Comparison of ENCODE assay signal across 17 cellular contexts in genomic region chr3:126352476-126353454, GRCh38. TPM values are rescaled to one million over a fixed set of nuclear protein-coding genes. Genes with fewer than 3 reads are reported as not detected.
DNase-seq lines count a peak whose midpoint lies in the region; FAIRE-seq and TF ChIP-seq lines count a peak whose summit lies in the region.
"Had no signal": no experiment of that assay in that cellular context is flagged by ENCODE, and none has a peak within 500 bp of the region (broad histone marks: within the 10 kb centered on the region; RNA-seq: fewer than 3 reads in every experiment).

No MANE protein-coding gene starts in this region.

- H3K4me1 ChIP-seq in adipocyte (ENCODE audit: control insufficient read depth, insufficient read depth, low read length), result peaks cover 82% of the 10 kb centered on the region

- H3K36me3 ChIP-seq in adipocyte (ENCODE audit: control insufficient read depth, insufficient read depth, low read length, severe bottlenecking), result peaks cover 49% of the 10 kb centered on the region
- H3K36me3 ChIP-seq: SJSA1 had no signal

- no peaks in the 10 kb centered on the region for H3K27me3 ChIP-seq in adipocyte (replicated peaks; ENCODE audit: control insufficient read depth, insufficient read depth, low read length)

- H3K9me3 ChIP-seq in adipocyte (ENCODE audit: control insufficient read depth, low read length), result no peaks in the 10 kb centered on the region
- H3K9me3 ChIP-seq: Caco-2, mucosa of descending colon, SJSA1, thoracic aorta had no signal

- TF ChIP-seq POLR2A in H54 (IDR thresholded peaks at IDR 0.05; ENCODE audit: low read depth, low read length), result no peak

- H3K9ac ChIP-seq in adipocyte (ENCODE audit: low read length), result peak overlapping the region; percentile 96

- DNase-seq in NK-92 treated with Interleukin-12 subunit alpha and Interleukin-12 subunit beta, amount 100 ng/mL, for 24 hours (lab: John Stamatoyannopoulos, UW), result peak; percentile 22
- no peak for DNase-seq in NK-92 (lab: John Stamatoyannopoulos, UW; ENCODE audit: unreplicated experiment)
- DNase-seq in adipocyte (ENCODE audit: low read depth), result no peak
- DNase-seq in kidney tubule cell (ENCODE audit: low spot score), result peak; percentile 4
- DNase-seq in stromal cell of bone marrow (ENCODE audit: low read depth), result peak; percentile 11
- no peak for DNase-seq in cerebellar cortex (ENCODE audit: low spot score)
- no peak for DNase-seq in H4 (ENCODE audit: low spot score)
- no peak for DNase-seq in H54 (ENCODE audit: insufficient read length, low spot score)
- DNase-seq: activated T-cell treated with anti-CD3 and anti-CD28 coated beads, Interleukin-2, amount 50 U/mL, for 1 hour; NCI-H1417 treated with DMSO at 0.1 percent for 48 hours; NCI-H526 treated with DMSO at 0.1 percent for 48 hours had no signal

- H3K4me3 ChIP-seq in adipocyte (ENCODE audit: low read length), result peak overlapping the region; percentile 39
- H3K4me3 ChIP-seq: mucosa of descending colon, SJSA1 had no signal

- no peak for FAIRE-seq in H54 (lab: Jason Lieb, UNC)
- FAIRE-seq: A204.1 had no signal

RNA-seq across cellular contexts. Expression of gene KLF15, which starts 4.4 kb away (rescaled TPM):
- 1.1 and 1.6 TPM in 2 replicates for total RNA-seq in H4 (2014; rRNA removed; shearing (Covaris generic))

RNA-seq across cellular contexts. Expression of gene CFAP100, which starts 41.9 kb away (rescaled TPM):
- total RNA-seq in H4 (2014; rRNA removed; shearing (Covaris generic)), result not detected in 2 replicates
- total RNA-seq: Caco-2, mucosa of descending colon, SJSA1, skeletal muscle tissue, thoracic aorta had no signal

Comparison
In these comparisons a context has a peak if more than half of its experiments do, and no peak if none do; other contexts are left out.
1. DNase-seq: peak in NK-92 treated with Interleukin-12 subunit alpha and Interleukin-12 subunit beta, amount 100 ng/mL, for 24 hours (single experiment), kidney tubule cell (single experiment) and stromal cell of bone marrow (single experiment); none in NK-92 (single experiment), adipocyte (single experiment), cerebellar cortex (single experiment), H4 (single experiment) and H54 (single experiment).